21 cellular contexts compared by ENCODE assay signal in the genomic region with DNA sequence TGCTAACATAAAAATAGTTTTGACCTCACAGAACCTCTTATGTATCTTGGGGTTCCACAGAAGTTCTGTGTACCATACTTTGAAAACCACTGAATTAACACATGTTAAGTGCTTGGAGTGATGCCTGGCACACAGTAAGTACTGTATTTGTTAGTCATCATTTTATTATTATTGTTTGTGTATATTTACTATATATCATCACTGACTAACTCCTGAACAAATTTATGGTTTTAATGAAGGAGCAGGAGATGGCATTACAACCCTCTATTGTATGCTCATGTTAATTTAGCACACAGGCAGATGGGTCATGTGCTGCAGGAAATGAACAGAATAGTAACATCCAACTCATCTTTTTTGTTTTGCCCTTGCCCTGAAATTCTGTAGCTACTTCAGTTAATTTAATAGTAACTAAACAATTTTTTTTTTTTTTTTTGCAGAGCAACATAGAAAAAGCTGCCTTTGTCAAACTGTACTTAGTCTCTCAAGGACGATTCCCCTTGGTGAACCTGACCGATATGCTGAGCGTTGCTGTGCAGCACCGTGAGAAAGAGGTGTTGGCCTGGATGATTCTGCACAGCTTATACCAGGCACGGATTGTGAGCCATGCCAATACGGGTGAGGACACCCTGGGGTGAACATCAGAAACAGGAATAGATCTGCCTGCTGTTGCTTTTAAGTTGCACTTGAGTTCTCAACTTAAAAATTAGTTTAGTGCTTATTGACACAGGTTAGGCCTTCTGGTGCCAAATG. TPM values are rescaled to one million over a fixed set of nuclear protein-coding genes. Genes with fewer than 3 reads are reported as not detected.
DNase-seq lines count a peak whose midpoint lies in the region; ATAC-seq and TF ChIP-seq lines count a peak whose summit lies in the region.
"Had no signal": no experiment of that assay in that cellular context is flagged by ENCODE, and none has a peak within 500 bp of the region (broad histone marks: within the 10 kb centered on the region; RNA-seq: fewer than 3 reads in every experiment).

No MANE protein-coding gene starts in this region.

- no peak overlapping the region for H3K27ac ChIP-seq in DND-41 (ENCODE audit: low read length)
- H3K27ac ChIP-seq in IMR-90 (ENCODE audit: insufficient read depth, low read length), result no peak overlapping the region
- no peak overlapping the region for H3K27ac ChIP-seq in trophoblast cell (ENCODE audit: low read depth, low read length)
- H3K27ac ChIP-seq: SJSA1 had no signal

- H3K9me1 ChIP-seq in IMR-90 (ENCODE audit: insufficient read depth, low read length), result 0 out of 2 replicates have a peak, but pooled peaks cover 2% of the 10 kb centered on the region

- TF ChIP-seq POLR2A in IMR-90 (IDR thresholded peaks at IDR 0.05; ENCODE audit: low read depth, low read length), result no peak

- no peak for TF ChIP-seq RAD21 in IMR-90 (IDR thresholded peaks at IDR 0.05; ENCODE audit: low read length)

- DNase-seq in DND-41 (no peak), IMR-90 (no peak), cerebellar cortex (ENCODE audit: low spot score) (peak; percentile 73), trophoblast cell (no peak), NK-92 (lab: John Stamatoyannopoulos, UW; ENCODE audit: unreplicated experiment) (no peak), NOMO-1 treated with DMSO at 0.1 percent for 48 hours (lab: John Stamatoyannopoulos, UW; ENCODE audit: unreplicated experiment) (no peak), COLO668 (lab: John Stamatoyannopoulos, UW; ENCODE audit: unreplicated experiment) (no peak)
- DNase-seq: Caco-2; CD4-positive, CD25-positive, alpha-beta regulatory T cell; GOT3; NCI-H1417; NCI-H1694 treated with DMSO at 0.1 percent for 48 hours; NCI-H2081 treated with DMSO at 0.1 percent for 48 hours; NCI-H2227 treated with DMSO at 0.1 percent for 48 hours; NCI-H510A; NCI-H748 treated with DMSO at 0.1 percent for 48 hours; NK-92 treated with Interleukin-12 subunit alpha and Interleukin-12 subunit beta, amount 100 ng/mL, for 24 hours; T-helper 1 cell had no signal

- H2AK9ac ChIP-seq in IMR-90 (replicated peaks; ENCODE audit: low read depth, low read length, poor library complexity), result no peak overlapping the region

- WGBS in IMR-90 (ENCODE audit: extremely low coverage in 2 of 2, insufficient read length in 1 of 2), 2 experiments, result 94% methylated on average over 6 of the region's 6 CpGs; no CpG with 5 or more reads in 1 of the 2 experiments
- no CpG with 5 or more reads among the region's 6 CpGs for WGBS in trophoblast cell (ENCODE audit: extremely low coverage, insufficient coverage, insufficient read length)

- no peak overlapping the region for H2BK120ac ChIP-seq in IMR-90 (ENCODE audit: low read depth, low read length)
- no peak overlapping the region for H2BK120ac ChIP-seq in trophoblast cell (ENCODE audit: insufficient read depth, low read length, poor library complexity)

- H3K9me3 ChIP-seq in DND-41 (ENCODE audit: insufficient read depth, low read length, severe bottlenecking), result no peaks in the 10 kb centered on the region
- no peaks in the 10 kb centered on the region for H3K9me3 ChIP-seq in IMR-90 (ENCODE audit: control insufficient read depth, insufficient read depth, low read length)
- H3K9me3 ChIP-seq in trophoblast cell (ENCODE audit: insufficient read depth, low read depth, low read length), result no peaks in the 10 kb centered on the region
- H3K9me3 ChIP-seq: Caco-2, SJSA1 had no signal

- H2BK5ac ChIP-seq in IMR-90 (ENCODE audit: low read depth, low read length, poor library complexity, severe bottlenecking) (no peak overlapping the region), trophoblast cell (ENCODE audit: low read depth, low read length, poor library complexity) (no peak overlapping the region)

- TF ChIP-seq CTCF in DND-41 (IDR thresholded peaks at IDR 0.05; ENCODE audit: borderline replicate concordance, extremely low read depth, low read length, poor library complexity, severe bottlenecking) (no peak), IMR-90 (conservative IDR thresholded peaks at IDR 0.05; ENCODE audit: low read depth, low read length) (no peak)

- H4K91ac ChIP-seq in IMR-90 (ENCODE audit: insufficient read depth, low read depth, low read length), result no peak overlapping the region
- no peak overlapping the region for H4K91ac ChIP-seq in trophoblast cell (ENCODE audit: low read depth, low read length)

- H2AK5ac ChIP-seq in IMR-90 (ENCODE audit: low read depth, low read length) (peak overlapping the region; percentile 10; the same call in 1 of the 2 replicates), trophoblast cell (ENCODE audit: low read length) (no peak overlapping the region)

- no peak overlapping the region for H2BK15ac ChIP-seq in IMR-90 (ENCODE audit: low read depth, low read length)

- no peak overlapping the region for H4K5ac ChIP-seq in IMR-90 (ENCODE audit: low read depth, low read length)

- CTCF ChIA-PET in IMR-90 (lab: Yijun Ruan, JAX), result interaction anchor here (0.6 to 0.7 kb wide), 2 partner anchors 441 to 850 kb away, joined by 3 to 5 read pairs; no protein-coding TSS in a partner anchor

- H3K14ac ChIP-seq in IMR-90 (replicated peaks; ENCODE audit: low read depth, low read length) (no peak overlapping the region), trophoblast cell (ENCODE audit: low read length) (no peak overlapping the region)

- no peak overlapping the region for H4K12ac ChIP-seq in trophoblast cell (ENCODE audit: low read depth, low read length)

- H3K4me2 ChIP-seq in DND-41 (ENCODE audit: insufficient read depth, low read length) (no peak overlapping the region), IMR-90 (ENCODE audit: low read depth, low read length) (no peak overlapping the region), trophoblast cell (ENCODE audit: low read length) (no peak overlapping the region)

- H2AFZ ChIP-seq in DND-41 (ENCODE audit: low read depth, low read length) (no peak overlapping the region), IMR-90 (replicated peaks; ENCODE audit: low read length, poor library complexity) (no peak overlapping the region), trophoblast cell (ENCODE audit: insufficient read depth, low read length, poor library complexity) (no peak overlapping the region)

- in situ Hi-C loops in IMR-90 (cut with MboI; ENCODE audit: low sequenced_read_pairs), result no loop called here

- intact Hi-C loops in IMR-90 (cut with micrococcal nuclease), result no loop called here

- no peaks in the 10 kb centered on the region for H4K20me1 ChIP-seq in DND-41 (ENCODE audit: insufficient read depth, low read length)
- peaks cover 4% of the 10 kb centered on the region for H4K20me1 ChIP-seq in IMR-90 (ENCODE audit: insufficient read depth, low read length)

- H3K27me3 ChIP-seq in DND-41 (ENCODE audit: insufficient read depth, low read length, poor library complexity) (no peaks in the 10 kb centered on the region), IMR-90 (ENCODE audit: control insufficient read depth, insufficient read depth, low read length) (no peaks in the 10 kb centered on the region), trophoblast cell (ENCODE audit: insufficient read depth, low read length) (no peaks in the 10 kb centered on the region)
- H3K27me3 ChIP-seq: SJSA1 had no signal

- H3K4ac ChIP-seq in IMR-90 (ENCODE audit: low read depth, low read length) (no peak overlapping the region; the same call in 1 of the 2 replicates), trophoblast cell (ENCODE audit: low read depth, low read length) (no peak overlapping the region)

- H3K36me3 ChIP-seq in DND-41 (ENCODE audit: insufficient read depth, low read length) (peaks cover 46% of the 10 kb centered on the region), IMR-90 (ENCODE audit: control insufficient read depth, insufficient read depth, low read length) (peaks cover 8% of the 10 kb centered on the region), trophoblast cell (ENCODE audit: control insufficient read depth in 1 of 2, insufficient read depth in 2 of 2, low read length in 2 of 2) (peaks cover 8 to 14% of the 10 kb centered on the region in 2 experiments)

- BruUV-seq in IMR-90 (replicated peaks; lab: Mats Ljungman, UMichigan), result no TSS peak

- no peak overlapping the region for H3K56ac ChIP-seq in IMR-90 (ENCODE audit: extremely low read depth, insufficient read depth, low read length)

- H3K18ac ChIP-seq in IMR-90 (ENCODE audit: low read depth, low read length) (no peak overlapping the region), trophoblast cell (ENCODE audit: low read length) (no peak overlapping the region)

- H2BK12ac ChIP-seq in trophoblast cell (ENCODE audit: low read length), result no peak overlapping the region

- dilution Hi-C loops in IMR-90 (cut with HindIII; ENCODE audit: low sequenced_read_pairs, unreplicated experiment), result no loop called here

- H3K9ac ChIP-seq in DND-41 (ENCODE audit: low read depth, low read length) (no peak overlapping the region), IMR-90 (ENCODE audit: low read depth, low read length) (no peak overlapping the region), trophoblast cell (ENCODE audit: low read length) (no peak overlapping the region)

- H2BK20ac ChIP-seq in IMR-90 (ENCODE audit: low read depth, low read length), result peak overlapping the region; percentile 40; the same call in 1 of the 2 replicates

- H3K79me1 ChIP-seq in IMR-90 (ENCODE audit: low read depth in 1 of 2, low read length in 2 of 2), result 0 out of 4 replicates have a peak, but pooled peaks cover 0 to 3% of the 10 kb centered on the region in 2 experiments
- no peaks in the 10 kb centered on the region for H3K79me1 ChIP-seq in trophoblast cell (ENCODE audit: low read length)

- no peaks in the 10 kb centered on the region for H3K79me2 ChIP-seq in DND-41 (ENCODE audit: insufficient read depth, low read length)
- no peaks in the 10 kb centered on the region for H3K79me2 ChIP-seq in trophoblast cell (ENCODE audit: control insufficient read depth, insufficient read depth, low read length, poor library complexity)

- H4K8ac ChIP-seq in IMR-90 (ENCODE audit: low read depth in 2 of 2, low read length in 2 of 2) (no peak overlapping the region), trophoblast cell (ENCODE audit: low read depth, low read length) (no peak overlapping the region)

- no peak overlapping the region for H3K23ac ChIP-seq in IMR-90 (ENCODE audit: low read depth, low read length)
- H3K23ac ChIP-seq in trophoblast cell (ENCODE audit: low read length), result no peak overlapping the region

- H3K4me1 ChIP-seq in DND-41 (ENCODE audit: insufficient read depth, low read length) (no peaks in the 10 kb centered on the region), IMR-90 (ENCODE audit: control insufficient read depth, insufficient read depth, low read length) (peaks cover 20% of the 10 kb centered on the region), trophoblast cell (ENCODE audit: control insufficient read depth in 1 of 2, insufficient read depth in 2 of 2, low read length in 2 of 2) (no peaks in the 10 kb centered on the region)
- H3K4me1 ChIP-seq: Caco-2 had no signal

- H3K4me3 ChIP-seq in DND-41 (ENCODE audit: low read depth in 1 of 2, low read length in 2 of 2) (no peak overlapping the region), IMR-90 (ENCODE audit: insufficient read depth, low read depth, low read length) (no peak overlapping the region), trophoblast cell (ENCODE audit: low read depth, low read length) (peak overlapping the region; percentile 43)
- H3K4me3 ChIP-seq: SJSA1 had no signal

- POLR2A ChIA-PET in IMR-90 (lab: Charles Lee; ENCODE audit: unreplicated experiment), result no interaction called here

- ATAC-seq in DND-41 (ENCODE audit: insufficient read depth, low read depth) (0 out of 3 replicates have a peak, but pooled peaks have one; percentile 22), IMR-90 (ENCODE audit: low read depth) (no peak)
- ATAC-seq: Right ventricle myocardium inferior had no signal

RNA-seq across cellular contexts. Expression of a gene that starts 45.4 kb away (rescaled TPM):
- 2.2 and 2.8 TPM in 2 replicates for total RNA-seq in IMR-90 (2012; rRNA removed)
- polyA plus RNA-seq in IMR-90 (2012; rRNA removed), result 1.5 and 1.9 TPM in 2 replicates
- 0.37 and 0.59 TPM in 2 replicates for polyA plus RNA-seq in IMR-90 (2012; cell fraction: cytosol; rRNA removed)
- polyA plus RNA-seq in IMR-90 (2012; cell fraction: nucleus; rRNA removed; ENCODE audit: low replicate concordance), result 0.22 and 1.9 TPM in 2 replicates
- 2.1 and 2.2 TPM in 2 replicates for polyA plus RNA-seq in trophoblast cell (2013)
- total RNA-seq: Caco-2, OCI-LY7 had no signal
